16 cellular contexts compared by ENCODE assay signal in genomic region chr4:107255596-107255995, GRCh38.
DNase-seq lines count a peak whose midpoint lies in the region; TF ChIP-seq lines count a peak whose summit lies in the region.
"Had no signal": no experiment of that assay in that cellular context is flagged by ENCODE, and none has a peak within 500 bp of the region (broad histone marks: within the 10 kb centered on the region; RNA-seq: fewer than 3 reads in every experiment).

No MANE protein-coding gene starts in this region.

- no peak for TF ChIP-seq EP300 in SK-N-SH (IDR thresholded peaks at IDR 0.05; ENCODE audit: borderline replicate concordance in 1 of 2, low read depth in 1 of 2, low read length in 1 of 2)

- DNase-seq in HFFc6: peak; percentile 34
- DNase-seq in SK-N-SH: no peak
- peak; percentile 43 for DNase-seq in fibroblast of the aortic adventitia (ENCODE audit: low read depth)
- no peak for DNase-seq in smooth muscle cell (lab: John Stamatoyannopoulos, UW; ENCODE audit: unreplicated experiment)
- DNase-seq in H7: no peak
- DNase-seq in activated naive CD4-positive, alpha-beta T cell treated with anti-CD3 and anti-CD28 coated beads, Interleukin-2, amount 50 U/mL, for 16 hours: no peak
- no peak for DNase-seq in anterior cingulate cortex (lab: John Stamatoyannopoulos, UW)
- DNase-seq: COR-L47, DMS153, KG1, MG63, NCI-H1092, NCI-H2081 treated with DMSO at 0.1 percent for 48 hours, NCI-H510A, NCI-H774 had no signal

- H2AFZ ChIP-seq in SK-N-SH (ENCODE audit: low read depth) (0 out of 2 replicates have a peak overlapping the region, but pooled peaks have one; percentile 4), smooth muscle cell (ENCODE audit: low read depth) (no peak overlapping the region)

- H3K4me2 ChIP-seq in SK-N-SH: peak overlapping the region; percentile 71; the same call in 1 of the 2 replicates
- peak overlapping the region; percentile 56 for H3K4me2 ChIP-seq in smooth muscle cell

- CTCF ChIA-PET in SK-N-SH (lab: Yijun Ruan, JAX): no interaction called here

- no peaks in the 10 kb centered on the region for H3K27me3 Mint-ChIP-seq in HFFc6 (ENCODE audit: insufficient read depth)

- H3K27ac Mint-ChIP-seq in HFFc6: peak overlapping the region; percentile 46

- H3F3A ChIP-seq in SK-N-SH (replicated peaks; ENCODE audit: insufficient read depth) (peaks cover 37% of the 10 kb centered on the region), smooth muscle cell (ENCODE audit: low read depth) (peaks cover 7% of the 10 kb centered on the region)

- H3K27me3 ChIP-seq in SK-N-SH (ENCODE audit: insufficient read depth) (no peaks in the 10 kb centered on the region), smooth muscle cell (ENCODE audit: low read depth) (no peaks in the 10 kb centered on the region), H7 (ENCODE audit: control insufficient read depth, insufficient read depth, low read length) (no peaks in the 10 kb centered on the region)
- H3K27me3 ChIP-seq: MG63, SJSA1 had no signal

- H3K9me2 ChIP-seq in SK-N-SH: no peaks in the 10 kb centered on the region

- TF ChIP-seq CTCF in HFFc6 (IDR thresholded peaks at IDR 0.05) (no peak), SK-N-SH (IDR thresholded peaks at IDR 0.05) (no peak), fibroblast of the aortic adventitia (IDR thresholded peaks at IDR 0.05; ENCODE audit: insufficient read depth, low read length) (no peak), smooth muscle cell (IDR thresholded peaks at IDR 0.05; ENCODE audit: borderline replicate concordance, insufficient read depth, poor library complexity, severe bottlenecking) (no peak)

- H4K20me1 ChIP-seq in SK-N-SH (ENCODE audit: insufficient read depth) (no peaks in the 10 kb centered on the region), smooth muscle cell (ENCODE audit: low read depth) (no peaks in the 10 kb centered on the region)

- POLR2A ChIA-PET in SK-N-SH (lab: Yijun Ruan, JAX): no interaction called here

- no peak for TF ChIP-seq RAD21 in SK-N-SH (IDR thresholded peaks at IDR 0.05; ENCODE audit: low read length)

- no peaks in the 10 kb centered on the region for H3K36me3 ChIP-seq in SK-N-SH (replicated peaks in 1 of 2; ENCODE audit: control insufficient read depth in 1 of 2, insufficient read depth in 2 of 2, low read length in 1 of 2)
- no peaks in the 10 kb centered on the region for H3K36me3 ChIP-seq in smooth muscle cell (ENCODE audit: low read depth)
- no peaks in the 10 kb centered on the region for H3K36me3 ChIP-seq in H7 (replicated peaks; ENCODE audit: control insufficient read depth, insufficient read depth, low read length)
- H3K36me3 ChIP-seq: MG63, SJSA1 had no signal

- 11% methylated on average over 2 of the region's 2 CpGs for WGBS in SK-N-SH (ENCODE audit: low lambda C conversion rate)
- 20% methylated on average over 2 of the region's 2 CpGs for WGBS in smooth muscle cell (ENCODE audit: low lambda C conversion rate)

- H3K4me3 ChIP-seq in SK-N-SH (ENCODE audit: low read depth in 2 of 2, low read length in 1 of 2): peak overlapping the region in 1 of 2 experiments; percentile 52; a peak in 2 of 4 replicates
- H3K4me3 ChIP-seq in fibroblast of the aortic adventitia (ENCODE audit: low read depth, low read length): no peak overlapping the region
- H3K4me3 ChIP-seq in smooth muscle cell: no peak overlapping the region
- no peak overlapping the region for H3K4me3 ChIP-seq in H7 (ENCODE audit: insufficient read depth, low read depth, low read length)
- H3K4me3 ChIP-seq: MG63, SJSA1 had no signal

- H3K4me3 Mint-ChIP-seq in HFFc6: peak overlapping the region; percentile 77

- peak overlapping the region; percentile 84 to 92 for H3K27ac ChIP-seq in SK-N-SH (ENCODE audit: low read depth in 2 of 2, low read length in 1 of 2)
- H3K27ac ChIP-seq in smooth muscle cell (ENCODE audit: low read depth): peak overlapping the region; percentile 92
- H3K27ac ChIP-seq: SJSA1 had no signal

- no peaks in the 10 kb centered on the region for H3K9me3 Mint-ChIP-seq in HFFc6

- H3K9me3 ChIP-seq in SK-N-SH (no peaks in the 10 kb centered on the region), smooth muscle cell (replicated peaks; ENCODE audit: low read depth) (no peaks in the 10 kb centered on the region)
- H3K9me3 ChIP-seq: MG63, SJSA1 had no signal

- no peaks in the 10 kb centered on the region for H3K79me2 ChIP-seq in SK-N-SH (ENCODE audit: insufficient read depth)
- H3K79me2 ChIP-seq in smooth muscle cell (ENCODE audit: low read depth): no peaks in the 10 kb centered on the region

- H3K4me1 Mint-ChIP-seq in HFFc6 (ENCODE audit: low read depth): peaks cover 53% of the 10 kb centered on the region

- H3K9ac ChIP-seq in SK-N-SH (no peak overlapping the region), smooth muscle cell (ENCODE audit: low read depth) (no peak overlapping the region)

- H3K36me3 Mint-ChIP-seq in HFFc6 (ENCODE audit: low read depth): no peaks in the 10 kb centered on the region

- H3K4me1 ChIP-seq in SK-N-SH (ENCODE audit: control insufficient read depth in 1 of 2, insufficient read depth in 2 of 2, low read depth in 1 of 2, low read length in 1 of 2): peaks cover 19 to 44% of the 10 kb centered on the region in 2 experiments
- peaks cover 21% of the 10 kb centered on the region for H3K4me1 ChIP-seq in smooth muscle cell (ENCODE audit: low read depth)
- H3K4me1 ChIP-seq: SJSA1 had no signal

TF ChIP-seq in SK-N-SH, 30 proteins besides CTCF, POLR2A, EP300 and RAD21:
- no peak for TF ChIP-seq PBX3 (IDR thresholded peaks at IDR 0.05)
- 0 out of 2 replicates have a peak, but pooled peaks have one; percentile 11 for TF ChIP-seq MEF2A (IDR thresholded peaks at IDR 0.05; ENCODE audit: borderline replicate concordance, low read depth)
- no peak for TF ChIP-seq EZH2phosphoT487 (IDR thresholded peaks at IDR 0.05; ENCODE audit: borderline replicate concordance, low read depth)
- 0 out of 2 replicates have a peak, but pooled peaks have one; percentile 3 for TF ChIP-seq MAX (IDR thresholded peaks at IDR 0.05; ENCODE audit: low read depth)
- no peak for TF ChIP-seq MXI1 (IDR thresholded peaks at IDR 0.05; ENCODE audit: low read depth, low read length)
- TF ChIP-seq POLR2AphosphoS5 (IDR thresholded peaks at IDR 0.05; ENCODE audit: low read depth, low read length): no peak
- TF ChIP-seq GATA2 (CRISPR knock-in tag; IDR thresholded peaks at IDR 0.05): no peak
- TF ChIP-seq NRF1 (IDR thresholded peaks at IDR 0.05; ENCODE audit: low read depth, low read length): no peak
- no peak for TF ChIP-seq SMC3 (IDR thresholded peaks at IDR 0.05; ENCODE audit: low read depth, low read length)
- TF ChIP-seq RCOR1 (IDR thresholded peaks at IDR 0.05; ENCODE audit: low read length): no peak
- TF ChIP-seq CHD2 (IDR thresholded peaks at IDR 0.05; ENCODE audit: low read length, partially characterized antibody): no peak
- TF ChIP-seq TEAD4 (IDR thresholded peaks at IDR 0.05; ENCODE audit: borderline replicate concordance, insufficient read depth): no peak
- peak; percentile 74 for TF ChIP-seq JUND (IDR thresholded peaks at IDR 0.05)
- TF ChIP-seq TCF12 (IDR thresholded peaks at IDR 0.05): 0 out of 2 replicates have a peak, but pooled peaks have one; percentile 12
- peak; percentile 47; the same call in 1 of the 2 replicates for TF ChIP-seq FOSL2 (IDR thresholded peaks at IDR 0.05; ENCODE audit: borderline replicate concordance, low read depth)
- no peak for TF ChIP-seq ELF1 (IDR thresholded peaks at IDR 0.05)
- no peak for TF ChIP-seq FOXM1 (IDR thresholded peaks at IDR 0.05; ENCODE audit: low read depth)

Comparison
In these comparisons a context has a peak if more than half of its experiments do, and no peak if none do; other contexts are left out.
1. DNase-seq: peak in HFFc6 (single experiment) and fibroblast of the aortic adventitia (single experiment); none in SK-N-SH (single experiment), smooth muscle cell (single experiment), H7 (single experiment), activated naive CD4-positive, alpha-beta T cell treated with anti-CD3 and anti-CD28 coated beads, Interleukin-2, amount 50 U/mL, for 16 hours (single experiment) and anterior cingulate cortex (0 of 58).